In genomic region chr15:34209421-34210282, GRCh38 we compare ENCODE assay signal across 1 cellular context.
A peak's percentile ranks its signal among the peaks of the same experiment; 100 is the strongest.
TF ChIP-seq lines count a peak whose summit lies in the region.

TSS of gene KATNBL1 (minus strand) at chr15:34210096. CDS start at chr15:34163676, 46,420 bp downstream.

TF ChIP-seq in HepG2, 621 proteins besides CTCF, POLR2A, EP300 and RAD21 (continued from another document and continues in another):
- TF ChIP-seq BCL6 (CRISPR knock-in tag; IDR thresholded peaks at IDR 0.05) (0 out of 2 replicates have a peak, but pooled peaks have one; percentile 17), BCL3 (CRISPR knock-in tag; IDR thresholded peaks at IDR 0.05) (peak; percentile 72), ZNF326 (CRISPR knock-in tag; IDR thresholded peaks at IDR 0.05; ENCODE audit: borderline replicate concordance) (no peak), ZNF749 (CRISPR knock-in tag; IDR thresholded peaks at IDR 0.05; ENCODE audit: borderline replicate concordance) (peak; percentile 80; the same call in 1 of the 2 replicates), ZNF136 (CRISPR knock-in tag; IDR thresholded peaks at IDR 0.05; ENCODE audit: low read depth) (no peak), CHD2 (IDR thresholded peaks at IDR 0.05; ENCODE audit: low read depth, low read length) (peak; percentile 60; the same call in 1 of the 2 replicates), SETDB1 (CRISPR knock-in tag; IDR thresholded peaks at IDR 0.05; ENCODE audit: borderline replicate concordance) (no peak), NCOA2 (CRISPR knock-in tag; IDR thresholded peaks at IDR 0.05) (0 out of 2 replicates have a peak, but pooled peaks have one; percentile 23), REXO4 (CRISPR knock-in tag; IDR thresholded peaks at IDR 0.05; ENCODE audit: borderline replicate concordance) (no peak), HCFC1 (IDR thresholded peaks at IDR 0.05; ENCODE audit: low read depth, low read length) (no peak), CCDC6 (CRISPR knock-in tag; IDR thresholded peaks at IDR 0.05) (peak; percentile 46; the same call in 1 of the 2 replicates), ARNT2 (CRISPR knock-in tag; IDR thresholded peaks at IDR 0.05; ENCODE audit: low read depth) (0 out of 2 replicates have a peak, but pooled peaks have one; percentile 30), ZNF552 (CRISPR knock-in tag; IDR thresholded peaks at IDR 0.05; ENCODE audit: borderline replicate concordance) (peak; percentile 35; the same call in 1 of the 2 replicates), MAX (IDR thresholded peaks at IDR 0.05) (peak; percentile 59), ZNF768 (CRISPR knock-in tag; IDR thresholded peaks at IDR 0.05) (peak; percentile 59; the same call in 1 of the 2 replicates), ZNF773 (CRISPR knock-in tag; IDR thresholded peaks at IDR 0.05; ENCODE audit: borderline replicate concordance) (peak; percentile 66; the same call in 1 of the 2 replicates), ATF6 (CRISPR knock-in tag; conservative IDR thresholded peaks at IDR 0.05) (peak; percentile 78; the same call in 1 of the 2 replicates), SIN3B (IDR thresholded peaks at IDR 0.05; ENCODE audit: low read length) (0 out of 2 replicates have a peak, but pooled peaks have one; percentile 54), FOXO1 (CRISPR knock-in tag; IDR thresholded peaks at IDR 0.05) (peak; percentile 64; the same call in 1 of the 2 replicates), SMC3 (IDR thresholded peaks at IDR 0.05; ENCODE audit: low read length) (peak; percentile 78), TFAP4 (IDR thresholded peaks at IDR 0.05; ENCODE audit: borderline replicate concordance, low read depth) (peak; percentile 25; the same call in 1 of the 2 replicates), CEBPZ (IDR thresholded peaks at IDR 0.05; ENCODE audit: low read length) (no peak), ZBTB33 (CRISPR knock-in tag; IDR thresholded peaks at IDR 0.05) (0 out of 2 replicates have a peak, but pooled peaks have one; percentile 49), HBP1 (CRISPR knock-in tag; IDR thresholded peaks at IDR 0.05; ENCODE audit: low read depth) (peak; percentile 87; the same call in 1 of the 2 replicates), CAMTA2 (CRISPR knock-in tag; IDR thresholded peaks at IDR 0.05; ENCODE audit: borderline replicate concordance) (0 out of 2 replicates have a peak, but pooled peaks have one; percentile 47), WIZ (CRISPR knock-in tag; IDR thresholded peaks at IDR 0.05) (no peak), ZNF18 (CRISPR knock-in tag; IDR thresholded peaks at IDR 0.05; ENCODE audit: insufficient replicate concordance) (peak; percentile 68), PRDM15 (CRISPR knock-in tag; IDR thresholded peaks at IDR 0.05) (peak; percentile 53; the same call in 1 of the 2 replicates), ZNF275 (CRISPR knock-in tag; IDR thresholded peaks at IDR 0.05; ENCODE audit: borderline replicate concordance) (peak; percentile 68; the same call in 1 of the 2 replicates), ZGPAT (CRISPR knock-in tag; IDR thresholded peaks at IDR 0.05) (peak; percentile 79; the same call in 1 of the 2 replicates), NFKB2 (CRISPR knock-in tag; IDR thresholded peaks at IDR 0.05; ENCODE audit: borderline replicate concordance) (peak; percentile 75; the same call in 1 of the 2 replicates)
